10 cellular contexts compared by ENCODE assay signal in the genomic region with DNA sequence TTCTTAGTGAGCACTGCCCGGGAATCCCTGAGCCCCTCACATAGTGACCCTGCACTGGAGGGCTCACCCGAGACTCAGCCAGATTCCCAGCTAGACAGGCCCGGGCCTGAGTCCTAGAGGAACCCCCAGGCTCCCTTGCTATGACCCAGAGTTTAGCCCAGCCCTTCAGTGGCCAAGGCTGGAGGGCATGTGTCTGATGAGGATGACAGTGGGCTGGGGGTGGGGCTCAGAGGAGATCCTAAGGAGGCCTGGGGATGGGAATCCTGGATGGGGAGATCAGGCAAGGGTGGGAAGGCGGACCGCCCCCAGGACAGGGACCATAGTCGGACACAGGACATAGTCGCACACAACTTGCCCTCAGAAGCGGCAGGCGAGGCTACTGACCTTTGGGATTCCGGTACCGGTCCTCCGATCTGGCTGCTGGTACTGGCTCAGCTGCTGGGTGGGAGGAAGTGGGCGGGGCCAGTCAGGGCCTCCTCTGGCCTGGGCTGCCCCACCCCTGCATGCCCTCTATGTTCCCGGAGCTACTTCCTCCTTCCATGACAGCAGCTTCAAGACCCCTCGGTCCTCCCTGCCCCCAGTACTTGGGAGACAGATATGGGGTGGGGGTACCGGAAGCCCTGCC. TPM values are rescaled to one million over a fixed set of nuclear protein-coding genes. Genes with fewer than 3 reads are reported as not detected.
DNase-seq lines count a peak whose midpoint lies in the region; ATAC-seq and TF ChIP-seq lines count a peak whose summit lies in the region.
"Had no signal": no experiment of that assay in that cellular context is flagged by ENCODE, and none has a peak within 500 bp of the region (broad histone marks: within the 10 kb centered on the region; RNA-seq: fewer than 3 reads in every experiment).

No MANE protein-coding gene starts in this region.

- peaks cover 3% of the 10 kb centered on the region for H3K36me3 Mint-ChIP-seq in activated T-helper 2 cell treated with anti-CD3 and anti-CD28 coated beads, Interferon-gamma antibody, Interleukin-2, Interleukin-4, amounts not matched to agents 10 μg/mL and 5 μg/mL and 100 μg/mL, durations not matched to agents 14 hours and 24 hours and 36 hours (ENCODE audit: low read depth)
- H3K36me3 Mint-ChIP-seq in stimulated activated memory B cell treated with anti-CD40 and anti-IgM and Interleukin-4, amounts not matched to agents 10 μg/mL and 1 μg/mL and 100 μg/mL, for 72 hours = peaks cover 48% of the 10 kb centered on the region

- peak overlapping the region in 1 of 2 donors; percentile 23 for H3K27ac ChIP-seq in left lung

- peak overlapping the region; percentile 91 for H3K4me3 Mint-ChIP-seq in activated T-helper 2 cell treated with anti-CD3 and anti-CD28 coated beads, Interferon-gamma antibody, Interleukin-2, Interleukin-4, amounts not matched to agents 10 μg/mL and 5 μg/mL and 100 μg/mL, durations not matched to agents 14 hours and 24 hours and 36 hours (ENCODE audit: low read depth)
- peak overlapping the region; percentile 92 for H3K4me3 Mint-ChIP-seq in stimulated activated memory B cell treated with anti-CD40 and anti-IgM and Interleukin-4, amounts not matched to agents 10 μg/mL and 1 μg/mL and 100 μg/mL, for 72 hours

- DNase-seq in NOMO-1 treated with DMSO at 0.1 percent for 48 hours (lab: John Stamatoyannopoulos, UW; ENCODE audit: unreplicated experiment) (peak; percentile 71), left lung (peak; percentile 72 to 90), NCI-H69 (lab: John Stamatoyannopoulos, UW) (no peak), midbrain (lab: John Stamatoyannopoulos, UW) (no peak), NCI-H1436 treated with DMSO at 0.1 percent for 48 hours (lab: John Stamatoyannopoulos, UW) (no peak)
- DNase-seq in activated T-helper 2 cell treated with anti-CD3 and anti-CD28 coated beads, Interferon-gamma antibody, Interleukin-2, Interleukin-4, amounts not matched to agents 10 μg/mL and 5 μg/mL and 100 μg/mL, durations not matched to agents 14 hours and 24 hours and 36 hours (ENCODE audit: low spot score) = peak; percentile 44

- TF ChIP-seq CTCF in left lung (IDR thresholded peaks at IDR 0.05) = no peak

- TF ChIP-seq POLR2A in GM19099 (IDR thresholded peaks at IDR 0.05; ENCODE audit: extremely low read depth, insufficient read length, low read depth) = peak; percentile 24

- H3K4me1 Mint-ChIP-seq in activated T-helper 2 cell treated with anti-CD3 and anti-CD28 coated beads, Interferon-gamma antibody, Interleukin-2, Interleukin-4, amounts not matched to agents 10 μg/mL and 5 μg/mL and 100 μg/mL, durations not matched to agents 14 hours and 24 hours and 36 hours (ENCODE audit: low read depth) = peaks cover 12% of the 10 kb centered on the region
- peaks cover 84% of the 10 kb centered on the region for H3K4me1 Mint-ChIP-seq in stimulated activated memory B cell treated with anti-CD40 and anti-IgM and Interleukin-4, amounts not matched to agents 10 μg/mL and 1 μg/mL and 100 μg/mL, for 72 hours

- peaks cover under 1% of the 10 kb centered on the region for H3K27me3 Mint-ChIP-seq in activated T-helper 2 cell treated with anti-CD3 and anti-CD28 coated beads, Interferon-gamma antibody, Interleukin-2, Interleukin-4, amounts not matched to agents 10 μg/mL and 5 μg/mL and 100 μg/mL, durations not matched to agents 14 hours and 24 hours and 36 hours (ENCODE audit: low read depth)
- H3K27me3 Mint-ChIP-seq in stimulated activated memory B cell treated with anti-CD40 and anti-IgM and Interleukin-4, amounts not matched to agents 10 μg/mL and 1 μg/mL and 100 μg/mL, for 72 hours = no peaks in the 10 kb centered on the region

- intact Hi-C loops in activated T-helper 2 cell treated with anti-CD3 and anti-CD28 coated beads, Interferon-gamma antibody, Interleukin-2, Interleukin-4, amounts not matched to agents 10 μg/mL and 5 μg/mL and 100 μg/mL, durations not matched to agents 14 hours and 24 hours and 36 hours (cut with micrococcal nuclease) = no loop called here
- intact Hi-C loops in left lung (cut with DNase I) = no loop called here

- H3K9me3 ChIP-seq in left lung = no peaks in the 10 kb centered on the region

- peaks cover 0 to 19% of the 10 kb centered on the region in 2 donors for H3K4me1 ChIP-seq in left lung

- no peaks in the 10 kb centered on the region for H3K9me3 Mint-ChIP-seq in activated T-helper 2 cell treated with anti-CD3 and anti-CD28 coated beads, Interferon-gamma antibody, Interleukin-2, Interleukin-4, amounts not matched to agents 10 μg/mL and 5 μg/mL and 100 μg/mL, durations not matched to agents 14 hours and 24 hours and 36 hours
- no peaks in the 10 kb centered on the region for H3K9me3 Mint-ChIP-seq in stimulated activated memory B cell treated with anti-CD40 and anti-IgM and Interleukin-4, amounts not matched to agents 10 μg/mL and 1 μg/mL and 100 μg/mL, for 72 hours

- no peaks in the 10 kb centered on the region for H3K36me3 ChIP-seq in left lung

- no peaks in the 10 kb centered on the region for H3K27me3 ChIP-seq in left lung

- ATAC-seq in left lung = peak; percentile 77
- ATAC-seq in stimulated activated memory B cell treated with anti-CD40 and anti-IgM and Interleukin-4, amounts not matched to agents 10 μg/mL and 1 μg/mL and 100 μg/mL, for 72 hours = peak; percentile 74

- H3K4me3 ChIP-seq in left lung = peak overlapping the region in 1 of 2 donors; percentile 13

- peak overlapping the region; percentile 87 for H3K27ac Mint-ChIP-seq in activated T-helper 2 cell treated with anti-CD3 and anti-CD28 coated beads, Interferon-gamma antibody, Interleukin-2, Interleukin-4, amounts not matched to agents 10 μg/mL and 5 μg/mL and 100 μg/mL, durations not matched to agents 14 hours and 24 hours and 36 hours
- H3K27ac Mint-ChIP-seq in stimulated activated memory B cell treated with anti-CD40 and anti-IgM and Interleukin-4, amounts not matched to agents 10 μg/mL and 1 μg/mL and 100 μg/mL, for 72 hours = peak overlapping the region; percentile 94

RNA-seq across cellular contexts. Expression of gene CD79B, which starts 1.1 kb away (rescaled TPM):
- total RNA-seq in activated T-helper 2 cell treated with anti-CD3 and anti-CD28 coated beads, Interferon-gamma antibody, Interleukin-2, Interleukin-4, amounts not matched to agents 10 μg/mL and 5 μg/mL and 100 μg/mL, durations not matched to agents 14 hours and 24 hours and 36 hours = 28.8 and 33.2 TPM in 2 replicates
- total RNA-seq in left lung = 1 to 10 TPM; 2.7 to 3.5 TPM
- total RNA-seq: LHCN-M2 had no signal

RNA-seq across cellular contexts. Expression of gene GH1, which starts 12.4 kb away (rescaled TPM):
- total RNA-seq in activated T-helper 2 cell treated with anti-CD3 and anti-CD28 coated beads, Interferon-gamma antibody, Interleukin-2, Interleukin-4, amounts not matched to agents 10 μg/mL and 5 μg/mL and 100 μg/mL, durations not matched to agents 14 hours and 24 hours and 36 hours = not detected in 2 replicates
- not detected for total RNA-seq in left lung
- total RNA-seq: frontal cortex, LHCN-M2 had no signal

RNA-seq across cellular contexts. Expression of gene CSHL1, which starts 20.0 kb away (rescaled TPM):
- not detected in 2 replicates for total RNA-seq in activated T-helper 2 cell treated with anti-CD3 and anti-CD28 coated beads, Interferon-gamma antibody, Interleukin-2, Interleukin-4, amounts not matched to agents 10 μg/mL and 5 μg/mL and 100 μg/mL, durations not matched to agents 14 hours and 24 hours and 36 hours
- not detected for total RNA-seq in left lung
- total RNA-seq: frontal cortex, LHCN-M2 had no signal

RNA-seq across cellular contexts. Expression of gene CSH1, which starts 34.7 kb away (rescaled TPM):
- not detected in 2 replicates for total RNA-seq in activated T-helper 2 cell treated with anti-CD3 and anti-CD28 coated beads, Interferon-gamma antibody, Interleukin-2, Interleukin-4, amounts not matched to agents 10 μg/mL and 5 μg/mL and 100 μg/mL, durations not matched to agents 14 hours and 24 hours and 36 hours
- total RNA-seq in left lung = not detected
- total RNA-seq: frontal cortex, LHCN-M2 had no signal

RNA-seq across cellular contexts. Expression of gene SCN4A, which starts 41.7 kb away (rescaled TPM):
- total RNA-seq in activated T-helper 2 cell treated with anti-CD3 and anti-CD28 coated beads, Interferon-gamma antibody, Interleukin-2, Interleukin-4, amounts not matched to agents 10 μg/mL and 5 μg/mL and 100 μg/mL, durations not matched to agents 14 hours and 24 hours and 36 hours = 0.11 and 0.14 TPM in 2 replicates
- under 1 TPM; 0.05 to 0.17 TPM for total RNA-seq in left lung
- total RNA-seq: frontal cortex had no signal

Comparison
In these comparisons a context has a peak if more than half of its experiments do, and no peak if none do; other contexts are left out.
1. DNase-seq: peak in NOMO-1 treated with DMSO at 0.1 percent for 48 hours (single experiment), activated T-helper 2 cell treated with anti-CD3 and anti-CD28 coated beads, Interferon-gamma antibody, Interleukin-2, Interleukin-4, amounts not matched to agents 10 μg/mL and 5 μg/mL and 100 μg/mL, durations not matched to agents 14 hours and 24 hours and 36 hours (single experiment) and left lung (2 of 2); none in NCI-H69 (single experiment), midbrain (single experiment) and NCI-H1436 treated with DMSO at 0.1 percent for 48 hours (single experiment).